ENCODE assay signal across 13 cellular contexts in genomic region chr15:67920524-67921240, GRCh38.
DNase-seq lines count a peak whose midpoint lies in the region; ATAC-seq and TF ChIP-seq lines count a peak whose summit lies in the region.
"Had no signal": no experiment of that assay in that cellular context is flagged by ENCODE, and none has a peak within 500 bp of the region (broad histone marks: within the 10 kb centered on the region; RNA-seq: fewer than 3 reads in every experiment).

No MANE protein-coding gene starts in this region.

- no peaks in the 10 kb centered on the region for H3K36me3 ChIP-seq in thoracic aorta

- no peak for ATAC-seq in thoracic aorta (ENCODE audit: insufficient number of reproducible peaks, low FRiP score, low read depth)

- H3K4me3 ChIP-seq in coronary artery (no peak overlapping the region), thoracic aorta (no peak overlapping the region)

- H3K9me3 ChIP-seq in thoracic aorta = no peaks in the 10 kb centered on the region

- peak overlapping the region; percentile 62 for H3K27ac ChIP-seq in C4-2B
- H3K27ac ChIP-seq in coronary artery = peak overlapping the region; percentile 23 to 52
- H3K27ac ChIP-seq in thoracic aorta = peak overlapping the region; percentile 56 to 63

- H3K27me3 ChIP-seq in thoracic aorta (replicated peaks; ENCODE audit: insufficient read depth) = no peaks in the 10 kb centered on the region

- TF ChIP-seq CTCF in C4-2B (conservative IDR thresholded peaks at IDR 0.05) (no peak), coronary artery (IDR thresholded peaks at IDR 0.05) (no peak), thoracic aorta (IDR thresholded peaks at IDR 0.05) (no peak)

- DNase-seq in LoVo (ENCODE audit: low spot score) (peak; percentile 19), coronary artery (ENCODE audit: low spot score) (no peak), thoracic aorta (ENCODE audit: low spot score) (no peak), anterior cingulate cortex (lab: John Stamatoyannopoulos, UW) (no peak), NCI-H2107 (lab: John Stamatoyannopoulos, UW) (no peak)
- DNase-seq in stimulated activated naive CD4-positive, alpha-beta T cell (lab: John Stamatoyannopoulos, UW) = no peak
- DNase-seq: C1 segment of cervical spinal cord; CD4-positive, alpha-beta memory T cell; DMS153; DND-41; GF-D8; HCEC 1CT had no signal

- H3K4me1 ChIP-seq in thoracic aorta (ENCODE audit: control insufficient read depth in 1 of 2, low read depth in 2 of 2) = peaks cover 52 to 80% of the 10 kb centered on the region in 2 donors
